26 cellular contexts compared by ENCODE assay signal in the genomic region with DNA sequence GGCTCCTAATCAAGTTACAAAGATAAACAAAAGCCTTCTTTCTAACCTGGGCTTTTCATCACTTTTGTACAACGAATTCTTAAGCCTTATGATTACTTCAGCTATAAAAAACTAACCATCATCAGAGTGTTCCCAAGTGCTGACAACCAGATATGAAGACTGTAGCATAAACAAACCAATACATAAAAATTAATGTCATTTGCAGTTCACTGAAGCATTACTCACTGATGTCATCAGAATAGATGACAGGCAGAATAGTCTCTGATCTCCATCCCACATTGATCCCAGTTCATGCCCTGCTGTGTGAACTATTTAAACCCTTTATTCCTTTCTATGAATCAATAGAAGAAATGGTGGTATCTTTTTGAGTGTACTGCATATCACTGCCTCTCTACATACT.
"Had no signal": no experiment of that assay in that cellular context is flagged by ENCODE, and none has a peak within 500 bp of the region (broad histone marks: within the 10 kb centered on the region; RNA-seq: fewer than 3 reads in every experiment).

No MANE protein-coding gene starts in this region.

- H3K4me1 ChIP-seq: ascending aorta, tibial nerve had no signal

- H3K4me3 ChIP-seq: ascending aorta, cardiac muscle cell, tibial nerve had no signal

- H3K27ac ChIP-seq: ascending aorta, cardiac muscle cell, tibial nerve, VCaP had no signal

- H3K27me3 ChIP-seq: ascending aorta, cardiac muscle cell, tibial nerve had no signal

- H3K27ac Mint-ChIP-seq: activated naive CD4-positive, alpha-beta T cell treated with anti-CD3 and anti-CD28 coated beads for 36 hours; activated naive CD8-positive, alpha-beta T cell treated with anti-CD3 and anti-CD28 coated beads for 36 hours; activated T-helper 1 cell treated with anti-CD3 and anti-CD28 coated beads, Interleukin-12 subunit alpha, Interleukin-12 subunit beta, Interleukin-2, Interleukin-4 antibody, amounts not matched to agents 30 ng/mL and 10 ng/mL and 1 ng/mL, durations not matched to agents 14 hours and 24 hours and 36 hours; brain had no signal

- H3K9me3 Mint-ChIP-seq: activated naive CD4-positive, alpha-beta T cell treated with anti-CD3 and anti-CD28 coated beads for 36 hours; activated naive CD8-positive, alpha-beta T cell treated with anti-CD3 and anti-CD28 coated beads for 36 hours; activated T-helper 1 cell treated with anti-CD3 and anti-CD28 coated beads, Interleukin-12 subunit alpha, Interleukin-12 subunit beta, Interleukin-2, Interleukin-4 antibody, amounts not matched to agents 30 ng/mL and 10 ng/mL and 1 ng/mL, durations not matched to agents 14 hours and 24 hours and 36 hours; brain; effector memory CD8-positive, alpha-beta T cell; naive thymus-derived CD4-positive, alpha-beta T cell had no signal

- H3K9me3 ChIP-seq: ascending aorta, tibial nerve had no signal

- H3K27me3 Mint-ChIP-seq: activated naive CD8-positive, alpha-beta T cell treated with anti-CD3 and anti-CD28 coated beads for 36 hours; brain; effector memory CD8-positive, alpha-beta T cell; naive thymus-derived CD4-positive, alpha-beta T cell had no signal

- DNase-seq: activated CD4-positive, alpha-beta T cell treated with anti-CD3 and anti-CD28 coated beads for 4 hours; activated CD4-positive, alpha-beta T cell treated with anti-CD3 and anti-CD28 coated beads, Interleukin-2, amount 50 U/mL, for 4 hours; activated CD8-positive, alpha-beta memory T cell treated with anti-CD3 and anti-CD28 coated beads for 24 hours; activated effector memory CD4-positive, alpha-beta T cell treated with anti-CD3 and anti-CD28 coated beads, Interleukin-2, amount 50 U/mL, for 16 hours; activated naive CD4-positive, alpha-beta T cell treated with anti-CD3 and anti-CD28 coated beads for 36 hours; activated naive CD8-positive, alpha-beta T cell treated with anti-CD3 and anti-CD28 coated beads for 36 hours; cerebellar nuclear complex; cortex of kidney; effector memory CD8-positive, alpha-beta T cell; foreskin fibroblast; head of caudate nucleus; hippocampal formation; left colon; mammary epithelial cell; midbrain; naive thymus-derived CD4-positive, alpha-beta T cell; posterior cingulate gyrus; right cardiac atrium; stimulated activated CD4-positive, alpha-beta T cell treated with anti-CD3 and anti-CD28 coated beads, Interleukin-2, amount 100 ng/mL, for 48 hours; stimulated activated naive CD4-positive, alpha-beta T cell treated with Interleukin-2 at 50 U/mL for 16 hours had no signal

- H3K4me3 Mint-ChIP-seq: activated naive CD4-positive, alpha-beta T cell treated with anti-CD3 and anti-CD28 coated beads for 36 hours; activated naive CD8-positive, alpha-beta T cell treated with anti-CD3 and anti-CD28 coated beads for 36 hours; activated T-helper 1 cell treated with anti-CD3 and anti-CD28 coated beads, Interleukin-12 subunit alpha, Interleukin-12 subunit beta, Interleukin-2, Interleukin-4 antibody, amounts not matched to agents 30 ng/mL and 10 ng/mL and 1 ng/mL, durations not matched to agents 14 hours and 24 hours and 36 hours; brain; effector memory CD8-positive, alpha-beta T cell; naive thymus-derived CD4-positive, alpha-beta T cell had no signal

- H3K4me1 Mint-ChIP-seq: naive thymus-derived CD4-positive, alpha-beta T cell had no signal

- ATAC-seq: effector memory CD8-positive, alpha-beta T cell; left colon; naive thymus-derived CD4-positive, alpha-beta T cell; right cardiac atrium had no signal

- H3K36me3 ChIP-seq: ascending aorta, cardiac muscle cell, tibial nerve had no signal
